ENCODE assay signal across 20 cellular contexts in the genomic region with DNA sequence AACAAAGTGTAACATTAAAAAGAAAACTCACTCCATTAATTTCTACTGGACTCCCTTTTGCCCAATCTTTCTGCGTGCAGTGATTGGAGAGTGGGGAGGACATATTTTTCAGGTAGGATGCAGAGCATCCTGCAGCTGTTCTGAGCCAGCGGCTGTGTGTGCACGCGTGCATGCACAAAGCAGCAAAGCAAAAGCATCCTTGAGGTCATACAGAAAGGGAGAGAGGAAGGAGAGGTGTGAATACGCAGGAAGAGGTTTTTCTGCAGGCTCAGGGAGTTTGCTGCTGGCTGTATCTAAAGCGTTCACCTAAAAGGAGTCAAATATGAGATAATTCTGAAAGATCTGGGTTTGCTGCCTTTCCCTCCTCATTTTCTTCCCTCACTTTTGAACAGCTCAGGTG.
DNase-seq lines count a peak whose midpoint lies in the region; ATAC-seq and TF ChIP-seq lines count a peak whose summit lies in the region.
"Had no signal": no experiment of that assay in that cellular context is flagged by ENCODE, and none has a peak within 500 bp of the region (broad histone marks: within the 10 kb centered on the region; RNA-seq: fewer than 3 reads in every experiment).

No MANE protein-coding gene starts in this region.

- peaks cover 70% of the 10 kb centered on the region for H3K4me1 Mint-ChIP-seq in activated CD4-positive, alpha-beta T cell treated with anti-CD3 and anti-CD28 coated beads for 36 hours
- peaks cover 10 to 22% (median 15%) of the 10 kb centered on the region in 3 donors for H3K4me1 Mint-ChIP-seq in T-cell
- peaks cover 44% of the 10 kb centered on the region for H3K4me1 Mint-ChIP-seq in activated naive CD4-positive, alpha-beta T cell treated with anti-CD3 and anti-CD28 coated beads, Interleukin-2, amount 10 ng/mL, durations not matched to agents 7 days and 5 days

- TF ChIP-seq EP300 in upper lobe of left lung (IDR thresholded peaks at IDR 0.05): no peak

- intact Hi-C loops in activated CD4-positive, alpha-beta T cell treated with anti-CD3 and anti-CD28 coated beads for 36 hours (cut with DNase I, micrococcal nuclease): loop anchor here (1.0 to 10.0 kb wide), 8 partner anchors 10 to 1226 kb away; a partner anchor contains a TSS

- H3K9me3 ChIP-seq in upper lobe of left lung: no peaks in the 10 kb centered on the region
- H3K9me3 ChIP-seq: ascending aorta, BE2C, esophagus muscularis mucosa, right atrium auricular region, thoracic aorta had no signal

- H3K4me1 ChIP-seq in upper lobe of left lung: no peaks in the 10 kb centered on the region
- H3K4me1 ChIP-seq: ascending aorta, BE2C, esophagus muscularis mucosa, right atrium auricular region had no signal

- peak; percentile 75 for DNase-seq in activated CD4-positive, alpha-beta T cell treated with anti-CD3 and anti-CD28 coated beads for 36 hours
- no peak for DNase-seq in activated CD4-positive, alpha-beta T cell treated with anti-CD3 and anti-CD28 coated beads, Interleukin-2, amount 50 U/mL, for 1 hour
- DNase-seq in T-cell (peak in 1 of 34 experiments; percentile 4), upper lobe of left lung (no peak), NCI-H2196 treated with DMSO at 0.1 percent for 48 hours (lab: John Stamatoyannopoulos, UW; ENCODE audit: unreplicated experiment) (no peak), amniotic stem cell (lab: John Stamatoyannopoulos, UW) (no peak)
- peak; percentile 54 for DNase-seq in activated naive CD4-positive, alpha-beta T cell treated with anti-CD3 and anti-CD28 coated beads, Interleukin-2, amount 10 ng/mL, durations not matched to agents 7 days and 5 days
- peak; percentile 31 to 57 for DNase-seq in stimulated activated CD4-positive, alpha-beta T cell treated with anti-CD3 and anti-CD28 coated beads, Interleukin-2, amount 100 ng/mL, for 24 hours
- DNase-seq: BE2C; cerebellar nuclear complex; effector CD4-positive, alpha-beta T cell; GF-D8; NCI-H2107; NCI-H524 treated with DMSO at 0.1 percent for 48 hours; nucleus accumbens had no signal

- no peak for TF ChIP-seq CTCF in upper lobe of left lung (IDR thresholded peaks at IDR 0.05)

- 82 to 90% methylated on average over 6 of the region's 6 CpGs for WGBS in upper lobe of left lung, 2 donors

- no peak for TF ChIP-seq POLR2A in upper lobe of left lung (IDR thresholded peaks at IDR 0.05)

- no peaks in the 10 kb centered on the region for H3K9me3 Mint-ChIP-seq in activated CD4-positive, alpha-beta T cell treated with anti-CD3 and anti-CD28 coated beads for 36 hours (ENCODE audit: low read depth)
- H3K9me3 Mint-ChIP-seq in T-cell: no peaks in the 10 kb centered on the region
- no peaks in the 10 kb centered on the region for H3K9me3 Mint-ChIP-seq in activated naive CD4-positive, alpha-beta T cell treated with anti-CD3 and anti-CD28 coated beads, Interleukin-2, amount 10 ng/mL, durations not matched to agents 7 days and 5 days

- peaks cover 0 to 55% (median 8%) of the 10 kb centered on the region in 4 donors for H3K36me3 ChIP-seq in upper lobe of left lung
- H3K36me3 ChIP-seq: BE2C had no signal

- peak overlapping the region; percentile 57 for H3K4me3 Mint-ChIP-seq in activated CD4-positive, alpha-beta T cell treated with anti-CD3 and anti-CD28 coated beads for 36 hours
- H3K4me3 Mint-ChIP-seq in T-cell: no peak overlapping the region
- H3K4me3 Mint-ChIP-seq in activated naive CD4-positive, alpha-beta T cell treated with anti-CD3 and anti-CD28 coated beads, Interleukin-2, amount 10 ng/mL, durations not matched to agents 7 days and 5 days: no peak overlapping the region

- H3K27me3 Mint-ChIP-seq in activated CD4-positive, alpha-beta T cell treated with anti-CD3 and anti-CD28 coated beads for 36 hours: no peaks in the 10 kb centered on the region
- H3K27me3 Mint-ChIP-seq in T-cell: no peaks in the 10 kb centered on the region
- H3K27me3 Mint-ChIP-seq in activated naive CD4-positive, alpha-beta T cell treated with anti-CD3 and anti-CD28 coated beads, Interleukin-2, amount 10 ng/mL, durations not matched to agents 7 days and 5 days: no peaks in the 10 kb centered on the region

- no peak overlapping the region for H3K27ac ChIP-seq in upper lobe of left lung
- H3K27ac ChIP-seq: ascending aorta, esophagus muscularis mucosa, right atrium auricular region, thoracic aorta had no signal

- POLR2A ChIA-PET in activated CD4-positive, alpha-beta T cell treated with anti-CD3 and anti-CD28 coated beads for 36 hours (lab: Charles Lee): interaction anchor here (0.9 to 1.7 kb wide), 7 partner anchors 10 to 153 kb away, joined by 3 to 8 read pairs (median 5); no protein-coding TSS in a partner anchor
- POLR2A ChIA-PET in T-cell (lab: Charles Lee): no interaction called here

- H3K36me3 Mint-ChIP-seq in activated CD4-positive, alpha-beta T cell treated with anti-CD3 and anti-CD28 coated beads for 36 hours (ENCODE audit: low read depth): peaks cover 52% of the 10 kb centered on the region
- H3K36me3 Mint-ChIP-seq in T-cell: peaks cover 43% of the 10 kb centered on the region
- peaks cover 40% of the 10 kb centered on the region for H3K36me3 Mint-ChIP-seq in activated naive CD4-positive, alpha-beta T cell treated with anti-CD3 and anti-CD28 coated beads, Interleukin-2, amount 10 ng/mL, durations not matched to agents 7 days and 5 days

- H3K4me3 ChIP-seq in upper lobe of left lung: no peak overlapping the region
- H3K4me3 ChIP-seq: ascending aorta, esophagus muscularis mucosa, GM12878, right atrium auricular region, thoracic aorta had no signal

- peak; percentile 90 for ATAC-seq in activated CD4-positive, alpha-beta T cell treated with anti-CD3 and anti-CD28 coated beads for 36 hours
- ATAC-seq in T-cell (replicated peaks in 1 of 4): peak; percentile 42 to 80 (median 74)
- no peak for ATAC-seq in upper lobe of left lung (ENCODE audit: low FRiP score in 2 of 2)
- ATAC-seq: GM12878 had no signal

- CTCF ChIA-PET in activated CD4-positive, alpha-beta T cell treated with anti-CD3 and anti-CD28 coated beads for 36 hours (lab: Charles Lee): interaction anchor here (0.9 to 3.0 kb wide), 8 partner anchors 10 to 379 kb away, joined by 3 to 16 read pairs (median 4); no protein-coding TSS in a partner anchor
- CTCF ChIA-PET in T-cell (lab: Charles Lee): interaction anchor here in 1 of 2 donors (0.7 kb wide), 1 partner anchor 31 kb away, joined by 6 read pairs; no protein-coding TSS in a partner anchor
- CTCF ChIA-PET in activated naive CD4-positive, alpha-beta T cell treated with anti-CD3 and anti-CD28 coated beads, Interleukin-2, amount 10 ng/mL, durations not matched to agents 7 days and 5 days (lab: Charles Lee): interaction anchor here (0.8 to 2.9 kb wide), 3 partner anchors 10 to 104 kb away, joined by 3 to 16 read pairs (median 3); no protein-coding TSS in a partner anchor

- peak overlapping the region; percentile 92 for H3K27ac Mint-ChIP-seq in activated CD4-positive, alpha-beta T cell treated with anti-CD3 and anti-CD28 coated beads for 36 hours
- H3K27ac Mint-ChIP-seq in T-cell: peak overlapping the region; percentile 80 to 82
- peak overlapping the region; percentile 82 for H3K27ac Mint-ChIP-seq in activated naive CD4-positive, alpha-beta T cell treated with anti-CD3 and anti-CD28 coated beads, Interleukin-2, amount 10 ng/mL, durations not matched to agents 7 days and 5 days

- no peaks in the 10 kb centered on the region for H3K27me3 ChIP-seq in upper lobe of left lung
- H3K27me3 ChIP-seq: ascending aorta, BE2C, esophagus muscularis mucosa, right atrium auricular region had no signal

Comparison
In these comparisons a context has a peak if more than half of its experiments do, and no peak if none do; other contexts are left out.
1. DNase-seq: peak in activated CD4-positive, alpha-beta T cell treated with anti-CD3 and anti-CD28 coated beads for 36 hours (single experiment), activated naive CD4-positive, alpha-beta T cell treated with anti-CD3 and anti-CD28 coated beads, Interleukin-2, amount 10 ng/mL, durations not matched to agents 7 days and 5 days (single experiment) and stimulated activated CD4-positive, alpha-beta T cell treated with anti-CD3 and anti-CD28 coated beads, Interleukin-2, amount 100 ng/mL, for 24 hours (2 of 2); none in activated CD4-positive, alpha-beta T cell treated with anti-CD3 and anti-CD28 coated beads, Interleukin-2, amount 50 U/mL, for 1 hour (single experiment), upper lobe of left lung (0 of 2), NCI-H2196 treated with DMSO at 0.1 percent for 48 hours (single experiment) and amniotic stem cell (single experiment).
2. ATAC-seq: peak in activated CD4-positive, alpha-beta T cell treated with anti-CD3 and anti-CD28 coated beads for 36 hours (single experiment) and T-cell (4 of 4); none in upper lobe of left lung (0 of 2).
3. Peak in every context shown above with its lines, with median percentiles within 50 percentile points of each other: H3K27ac Mint-ChIP-seq.